8 cellular contexts compared by ENCODE assay signal in the genomic region with DNA sequence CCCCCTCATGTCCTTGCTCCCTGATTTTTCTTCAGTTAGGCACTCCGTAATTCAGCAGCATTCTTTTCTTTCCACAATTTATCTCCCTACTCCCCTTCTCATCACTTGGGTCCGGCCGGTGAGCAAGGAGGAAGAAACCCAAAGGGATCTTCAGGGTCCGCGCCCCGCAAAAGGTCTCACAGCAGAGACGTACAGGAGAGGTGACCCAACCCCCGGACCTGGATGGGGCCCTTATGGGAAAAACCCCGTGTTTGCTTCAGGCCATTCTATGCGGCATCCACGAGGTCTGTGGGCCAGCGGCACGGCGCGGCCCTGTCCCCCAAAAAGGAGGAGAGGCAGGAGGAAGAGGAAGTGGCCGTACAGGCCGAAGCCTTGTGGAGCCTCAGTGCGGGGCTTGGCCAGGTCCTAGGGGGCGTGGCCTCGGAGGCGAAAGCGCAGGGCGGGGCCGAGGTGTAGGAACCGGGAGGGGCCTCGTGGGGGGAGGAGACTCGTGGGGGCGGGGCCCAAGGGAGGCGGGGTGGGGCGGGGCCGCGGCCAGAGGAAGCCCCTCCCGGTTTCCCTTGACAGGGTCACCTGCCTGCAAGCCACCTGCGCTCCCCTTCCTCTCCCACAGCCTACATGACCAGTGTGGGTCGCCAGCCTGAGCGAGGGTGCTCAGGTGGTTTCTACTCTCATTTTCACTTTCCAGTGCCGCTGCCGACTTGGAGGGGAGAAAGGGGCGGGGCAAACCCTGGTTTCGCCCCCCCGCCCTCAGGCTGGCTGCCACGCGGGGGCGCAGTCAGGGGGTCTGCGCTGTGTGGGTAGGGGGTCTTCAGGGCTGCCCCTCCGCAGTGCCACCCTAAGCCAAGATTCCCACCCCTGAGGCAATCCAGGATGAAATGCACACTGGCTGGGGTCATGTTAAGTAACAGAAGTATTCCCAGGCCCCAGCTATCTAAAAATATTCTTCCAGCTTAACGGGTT.
A peak's percentile ranks its signal among the peaks of the same experiment; 100 is the strongest.
DNase-seq lines count a peak whose midpoint lies in the region; ATAC-seq and TF ChIP-seq lines count a peak whose summit lies in the region.

No MANE protein-coding gene starts in this region.

- no peaks in the 10 kb centered on the region for H3K79me2 ChIP-seq in Karpas-422 (ENCODE audit: low read length)
- H3K79me2 ChIP-seq in SU-DHL-6 (ENCODE audit: insufficient read depth, low read length): no peaks in the 10 kb centered on the region

- peak in 2 of 4 donors; percentile 50 to 81 for TF ChIP-seq POLR2A in upper lobe of left lung (IDR thresholded peaks at IDR 0.05)

- H3K36me3 ChIP-seq in ES-I3 (ENCODE audit: insufficient read depth, low read length) (no peaks in the 10 kb centered on the region; the same call in 1 of the 2 replicates), Karpas-422 (ENCODE audit: insufficient read depth, low read length) (no peaks in the 10 kb centered on the region), SU-DHL-6 (ENCODE audit: low read length) (no peaks in the 10 kb centered on the region), adipocyte (ENCODE audit: control insufficient read depth, insufficient read depth, low read length, severe bottlenecking) (no peaks in the 10 kb centered on the region), heart right ventricle (no peaks in the 10 kb centered on the region), upper lobe of left lung (no peaks in the 10 kb centered on the region)

- H3K9ac ChIP-seq in ES-I3 (ENCODE audit: low read depth, low read length): peak overlapping the region; percentile 88
- H3K9ac ChIP-seq in Karpas-422 (ENCODE audit: low read length): peak overlapping the region; percentile 70
- peak overlapping the region; percentile 50 for H3K9ac ChIP-seq in SU-DHL-6 (ENCODE audit: low read length)
- peak overlapping the region; percentile 89 for H3K9ac ChIP-seq in adipocyte (ENCODE audit: low read length)

- peak overlapping the region; percentile 68 for H3K4me3 ChIP-seq in Karpas-422 (ENCODE audit: low read length)
- H3K4me3 ChIP-seq in SU-DHL-6 (ENCODE audit: insufficient read depth, low read length, poor library complexity, severe bottlenecking): peak overlapping the region; percentile 69
- peak overlapping the region; percentile 93 for H3K4me3 ChIP-seq in adipocyte (ENCODE audit: low read length)
- H3K4me3 ChIP-seq in heart right ventricle: peak overlapping the region; percentile 49 to 90 (median 78)
- peak overlapping the region; percentile 53 to 80 (median 72) for H3K4me3 ChIP-seq in upper lobe of left lung

- H3K27ac ChIP-seq in Karpas-422 (ENCODE audit: low read length): no peak overlapping the region
- no peak overlapping the region for H3K27ac ChIP-seq in SU-DHL-6 (ENCODE audit: low read depth, low read length)
- peak overlapping the region; percentile 57 to 88 (median 86) for H3K27ac ChIP-seq in heart right ventricle
- peak overlapping the region; percentile 68 to 86 (median 83) for H3K27ac ChIP-seq in upper lobe of left lung

- ATAC-seq in GM21825 (IDR thresholded peaks at IDR 0.05; ENCODE audit: unreplicated experiment) (peak; percentile 96), heart right ventricle (peak; percentile 100), upper lobe of left lung (ENCODE audit: low FRiP score in 2 of 2) (peak; percentile 100)

- TF ChIP-seq CTCF in SU-DHL-6 (IDR thresholded peaks at IDR 0.05; ENCODE audit: insufficient read depth, low read length, poor library complexity, severe bottlenecking) (peak; percentile 51), heart right ventricle (IDR thresholded peaks at IDR 0.05) (peak; percentile 14 to 74 (median 55)), upper lobe of left lung (IDR thresholded peaks at IDR 0.05) (peak in 4 of 6 experiments; percentile 30 to 68 (median 48))

- intact Hi-C loops in heart right ventricle (cut with DNase I): loop anchor here in 5 of 10 donors (1.0 to 10.0 kb wide), 6 partner anchors 24 to 160 kb away; a partner anchor contains a TSS
- intact Hi-C loops in posterior cingulate gyrus (cut with DNase I): loop anchor here (5.0 to 10.0 kb wide), 3 partner anchors 70 to 160 kb away; a partner anchor contains a TSS

- 5 to 6% methylated on average over 46 to 47 of the region's 47 CpGs for WGBS in heart right ventricle, 2 donors
- 10 to 13% methylated on average over 21 to 34 of the region's 47 CpGs for WGBS in upper lobe of left lung, 2 donors

- H3K9me2 ChIP-seq in Karpas-422 (replicated peaks; ENCODE audit: insufficient read depth, low read length) (no peaks in the 10 kb centered on the region), SU-DHL-6 (replicated peaks; ENCODE audit: insufficient read depth, low read length) (no peaks in the 10 kb centered on the region)

- H4K20me1 ChIP-seq in Karpas-422 (ENCODE audit: insufficient read depth, low read depth, low read length): no peaks in the 10 kb centered on the region
- H4K20me1 ChIP-seq in SU-DHL-6 (ENCODE audit: low read depth, low read length): no peaks in the 10 kb centered on the region

- H3K27me3 ChIP-seq in Karpas-422 (ENCODE audit: low read length): no peaks in the 10 kb centered on the region
- no peaks in the 10 kb centered on the region for H3K27me3 ChIP-seq in SU-DHL-6 (ENCODE audit: low read length)
- no peaks in the 10 kb centered on the region for H3K27me3 ChIP-seq in adipocyte (replicated peaks; ENCODE audit: control insufficient read depth, insufficient read depth, low read length)
- H3K27me3 ChIP-seq in heart right ventricle: no peaks in the 10 kb centered on the region
- no peaks in the 10 kb centered on the region for H3K27me3 ChIP-seq in upper lobe of left lung

- peak overlapping the region; percentile 94 for H2AFZ ChIP-seq in Karpas-422 (ENCODE audit: low read length)
- H2AFZ ChIP-seq in SU-DHL-6 (ENCODE audit: low read depth, low read length, severe bottlenecking): peak overlapping the region; percentile 99

- H3K9me3 ChIP-seq in ES-I3 (ENCODE audit: control insufficient read depth, insufficient read depth, low read length) (no peaks in the 10 kb centered on the region), Karpas-422 (ENCODE audit: low read length) (no peaks in the 10 kb centered on the region), SU-DHL-6 (ENCODE audit: insufficient read depth, low read length) (no peaks in the 10 kb centered on the region), adipocyte (ENCODE audit: control insufficient read depth, low read length) (no peaks in the 10 kb centered on the region), heart right ventricle (no peaks in the 10 kb centered on the region), upper lobe of left lung (no peaks in the 10 kb centered on the region)

- no peaks in the 10 kb centered on the region for H3K4me1 ChIP-seq in ES-I3 (ENCODE audit: insufficient read depth, low read length)
- H3K4me1 ChIP-seq in Karpas-422 (ENCODE audit: low read length): peaks cover 15% of the 10 kb centered on the region
- peaks cover 12% of the 10 kb centered on the region for H3K4me1 ChIP-seq in adipocyte (ENCODE audit: control insufficient read depth, insufficient read depth, low read length)
- peaks cover 0 to 15% (median 5%) of the 10 kb centered on the region in 9 donors for H3K4me1 ChIP-seq in heart right ventricle
- peaks cover 0 to 12% (median 3%) of the 10 kb centered on the region in 4 donors for H3K4me1 ChIP-seq in upper lobe of left lung

- no peak for TF ChIP-seq EP300 in upper lobe of left lung (IDR thresholded peaks at IDR 0.05)

- peaks cover 19% of the 10 kb centered on the region for H3F3A ChIP-seq in SU-DHL-6 (ENCODE audit: insufficient read depth)

- H3K4me2 ChIP-seq in Karpas-422 (ENCODE audit: low read depth, low read length, poor library complexity, severe bottlenecking) (peak overlapping the region; percentile 72), SU-DHL-6 (ENCODE audit: low read depth, low read length, poor library complexity, severe bottlenecking) (peak overlapping the region; percentile 60)

- DNase-seq in Karpas-422 (peak; percentile 98), adipocyte (ENCODE audit: low read depth) (peak; percentile 98), heart right ventricle (peak; percentile 94 to 97), posterior cingulate gyrus (peak; percentile 86 to 99 (median 92)), upper lobe of left lung (peak; percentile 98)

Comparison
In these comparisons a context has a peak if more than half of its experiments do, and no peak if none do; other contexts are left out.
1. H3K27ac ChIP-seq: peak in heart right ventricle (10 of 10) and upper lobe of left lung (4 of 4); none in Karpas-422 (single experiment) and SU-DHL-6 (single experiment).
2. Peak in every context shown above with its lines, with median percentiles within 50 percentile points of each other: H3K9ac ChIP-seq, ATAC-seq, DNase-seq, H3K4me3 ChIP-seq and CTCF ChIP-seq.